Comparison of ENCODE assay signal across 8 cellular contexts in genomic region chr4:123396294-123397275, GRCh38. TPM values are rescaled to one million over a fixed set of nuclear protein-coding genes. Genes with fewer than 3 reads are reported as not detected.
DNase-seq lines count a peak whose midpoint lies in the region; ATAC-seq and TF ChIP-seq lines count a peak whose summit lies in the region.

SPRY1 (plus strand) TSS chr4:123396795; CDS start chr4:123401592, 4,797 bp downstream.

- H3K27ac ChIP-seq in Panc1 (ENCODE audit: low read length) (peak within 1 kb of the TSS; percentile 99), esophagus muscularis mucosa (replicated peaks in 1 of 4) (peak within 1 kb of the TSS; percentile 92 to 95 (median 94))

- peaks cover 30% of the 10 kb centered on the region for H3K4me1 Mint-ChIP-seq in activated T-cell treated with anti-CD3 and anti-CD28 coated beads, Interleukin-2, amount 50 U/mL, for 4 hours (ENCODE audit: low read depth)

- peak; percentile 79 for DNase-seq in DMS 273 treated with DMSO at 0.1 percent for 48 hours (lab: John Stamatoyannopoulos, UW)
- peak; percentile 81 for DNase-seq in KG1 (lab: John Stamatoyannopoulos, UW)
- peak; percentile 87 for DNase-seq in Panc1 (ENCODE audit: low read depth, low spot score)
- peak; percentile 67 for DNase-seq in activated T-cell treated with anti-CD3 and anti-CD28 coated beads, Interleukin-2, amount 50 U/mL, for 4 hours
- peak; percentile 96 for DNase-seq in esophagus muscularis mucosa (ENCODE audit: extremely low spot score)
- peak; percentile 69 to 70 for DNase-seq in stimulated activated CD8-positive, alpha-beta memory T cell treated with anti-CD3 and anti-CD28 coated beads, Interleukin-7, amount 100 ng/mL, for 4 hours (ENCODE audit: low read depth in 2 of 2)

- WGBS in esophagus muscularis mucosa: under 1% methylated on average over 26 of the region's 28 CpGs

- ATAC-seq in GM21723 (IDR thresholded peaks at IDR 0.05; ENCODE audit: unreplicated experiment) (peak; percentile 51), Panc1 (peak; percentile 76)
- peak; percentile 50 to 51 for ATAC-seq in activated T-cell treated with anti-CD3 and anti-CD28 coated beads, Interleukin-2, amount 50 U/mL, for 4 hours

- H3K4me1 ChIP-seq in Panc1 (ENCODE audit: control insufficient read depth, insufficient read depth, low read length): peaks cover 12% of the 10 kb centered on the region; the same call in 1 of the 2 replicates
- H3K4me1 ChIP-seq in esophagus muscularis mucosa: peaks cover 0 to 25% (median 12%) of the 10 kb centered on the region in 4 donors
- peaks cover 6% of the 10 kb centered on the region for H3K4me1 ChIP-seq in mucosa of stomach (ENCODE audit: control insufficient read depth, insufficient read depth, low read length)

- peaks cover 27% of the 10 kb centered on the region for H3K27me3 Mint-ChIP-seq in activated T-cell treated with anti-CD3 and anti-CD28 coated beads, Interleukin-2, amount 50 U/mL, for 4 hours (ENCODE audit: low read depth)

- in situ Hi-C loops in Panc1 (cut with HindIII; ENCODE audit: low pct_unique_long_range_greater_than_20kb, low sequenced_read_pairs): no loop called here

- POLR2A ChIA-PET in Panc1 (lab: Charles Lee): interaction anchor here (0.8 kb wide), 1 partner anchor 111 kb away, joined by 4 read pairs; no protein-coding TSS in a partner anchor

- TSS peak; percentile 42 for BruUV-seq in Panc1 (replicated peaks; lab: Mats Ljungman, UMichigan)

- H3K27me3 ChIP-seq in Panc1 (ENCODE audit: control insufficient read depth, insufficient read depth, low read length) (no peaks in the 10 kb centered on the region), esophagus muscularis mucosa (no peaks in the 10 kb centered on the region), mucosa of stomach (ENCODE audit: control insufficient read depth, insufficient read depth, low read length) (no peaks in the 10 kb centered on the region)

- H3K4me3 Mint-ChIP-seq in activated T-cell treated with anti-CD3 and anti-CD28 coated beads, Interleukin-2, amount 50 U/mL, for 4 hours: peak within 1 kb of the TSS; percentile 85

- peaks cover 9% of the 10 kb centered on the region for H3K36me3 Mint-ChIP-seq in activated T-cell treated with anti-CD3 and anti-CD28 coated beads, Interleukin-2, amount 50 U/mL, for 4 hours (ENCODE audit: insufficient read depth)

- no peaks in the 10 kb centered on the region for H3K9me3 ChIP-seq in Panc1 (ENCODE audit: control insufficient read depth, insufficient read depth, low read depth, low read length)
- H3K9me3 ChIP-seq in esophagus muscularis mucosa: no peaks in the 10 kb centered on the region
- H3K9me3 ChIP-seq in mucosa of stomach (ENCODE audit: control insufficient read depth, low read length): no peaks in the 10 kb centered on the region

- H3K4me3 ChIP-seq in Panc1 (ENCODE audit: low read depth in 2 of 2, low read length in 2 of 2) (peak within 1 kb of the TSS; percentile 90 to 94), esophagus muscularis mucosa (peak within 1 kb of the TSS; percentile 88 to 94 (median 92)), mucosa of stomach (ENCODE audit: low read length) (peak within 1 kb of the TSS; percentile 93)

- H3K36me3 ChIP-seq in Panc1 (ENCODE audit: control insufficient read depth, insufficient read depth, low read length) (peaks cover 8% of the 10 kb centered on the region), esophagus muscularis mucosa (peaks cover 0 to 39% (median 3%) of the 10 kb centered on the region in 4 donors), mucosa of stomach (ENCODE audit: control insufficient read depth, insufficient read depth, low read length) (no peaks in the 10 kb centered on the region)

- CTCF ChIA-PET in Panc1 (lab: Charles Lee): no interaction called here

- TF ChIP-seq EP300 in esophagus muscularis mucosa (IDR thresholded peaks at IDR 0.05): no peak

- TF ChIP-seq POLR2A in esophagus muscularis mucosa (IDR thresholded peaks at IDR 0.05; ENCODE audit: low read depth): peak; percentile 61

- intact Hi-C loops in Panc1 (cut with micrococcal nuclease; ENCODE audit: unreplicated experiment) (loop anchor here (5.0 kb wide), 2 partner anchors 111 to 274 kb away; no protein-coding TSS in a partner anchor), esophagus muscularis mucosa (cut with DNase I) (loop anchor here (5.0 to 10.0 kb wide), 5 partner anchors 152 to 436 kb away; no protein-coding TSS in a partner anchor)

- no peaks in the 10 kb centered on the region for H3K9me3 Mint-ChIP-seq in activated T-cell treated with anti-CD3 and anti-CD28 coated beads, Interleukin-2, amount 50 U/mL, for 4 hours

- TF ChIP-seq CTCF in Panc1 (IDR thresholded peaks at IDR 0.05): no peak
- TF ChIP-seq CTCF in esophagus muscularis mucosa (IDR thresholded peaks at IDR 0.05): no peak

- H3K9ac ChIP-seq in mucosa of stomach (ENCODE audit: low read length): peak within 1 kb of the TSS; percentile 99

RNA-seq across cellular contexts. Expression of gene SPRY1, which starts in this region (rescaled TPM):
- 77.8 TPM for total RNA-seq in Panc1 (2021; ENCODE audit: unreplicated experiment)
- polyA plus RNA-seq in Panc1 (2012; ENCODE audit: insufficient read length): 68.8 TPM
- total RNA-seq in activated T-cell treated with anti-CD3 and anti-CD28 coated beads, Interleukin-2, amount 50 U/mL, for 4 hours: 10 to 100 TPM; 31.8 to 65.2 (median 48.4) TPM
- 100 to 1,000 TPM; 103 to 136 (median 136) TPM for total RNA-seq in esophagus muscularis mucosa

Comparison
In these comparisons a context has a peak if more than half of its experiments do, and no peak if none do; other contexts are left out.
1. Peak in every context shown above with its lines: DNase-seq, ATAC-seq, H3K4me3 ChIP-seq and H3K27ac ChIP-seq.